Comparison of ENCODE assay signal across 24 cellular contexts in genomic region chr11:88683024-88683423, GRCh38.
"Had no signal": no experiment of that assay in that cellular context is flagged by ENCODE, and none has a peak within 500 bp of the region (broad histone marks: within the 10 kb centered on the region; RNA-seq: fewer than 3 reads in every experiment).

No MANE protein-coding gene starts in this region.

- H3K4me3 Mint-ChIP-seq: natural killer cell; neural crest cell; stimulated activated memory B cell treated with anti-CD40 and anti-IgM and Interleukin-4, amounts not matched to agents 10 μg/mL and 1 μg/mL and 100 μg/mL, for 72 hours; stimulated activated naive CD8-positive, alpha-beta T cell treated with anti-CD3 and anti-CD28 coated beads, Interleukin-15, Interleukin-2, amounts not matched to agents 100 ng/mL and 50 ng/mL, for 24 hours had no signal

- H3K79me2 ChIP-seq: parathyroid adenoma had no signal

- H3K4me1 ChIP-seq: heart right ventricle, parathyroid adenoma, prostate gland, right lobe of liver, spleen, tibial artery, upper lobe of left lung, uterus had no signal

- H3K9me3 ChIP-seq: prostate gland, right lobe of liver, upper lobe of left lung, uterus had no signal

- H3K9ac ChIP-seq: parathyroid adenoma had no signal

- H2AFZ ChIP-seq: parathyroid adenoma had no signal

- H3K27ac ChIP-seq: dorsolateral prefrontal cortex, heart right ventricle, parathyroid adenoma, prostate gland, right lobe of liver, spleen, tibial artery, upper lobe of left lung, uterus had no signal

- H3K27me3 Mint-ChIP-seq: stimulated activated memory B cell treated with anti-CD40 and anti-IgM and Interleukin-4, amounts not matched to agents 10 μg/mL and 1 μg/mL and 100 μg/mL, for 72 hours; stimulated activated naive CD8-positive, alpha-beta T cell treated with anti-CD3 and anti-CD28 coated beads, Interleukin-15, Interleukin-2, amounts not matched to agents 100 ng/mL and 50 ng/mL, for 24 hours had no signal

- H3K27ac Mint-ChIP-seq: natural killer cell; stimulated activated memory B cell treated with anti-CD40 and anti-IgM and Interleukin-4, amounts not matched to agents 10 μg/mL and 1 μg/mL and 100 μg/mL, for 72 hours; stimulated activated naive CD8-positive, alpha-beta T cell treated with anti-CD3 and anti-CD28 coated beads, Interleukin-15, Interleukin-2, amounts not matched to agents 100 ng/mL and 50 ng/mL, for 24 hours had no signal

- H3K36me3 Mint-ChIP-seq: natural killer cell; stimulated activated memory B cell treated with anti-CD40 and anti-IgM and Interleukin-4, amounts not matched to agents 10 μg/mL and 1 μg/mL and 100 μg/mL, for 72 hours had no signal

- H3K4me1 Mint-ChIP-seq: natural killer cell; neural crest cell; stimulated activated memory B cell treated with anti-CD40 and anti-IgM and Interleukin-4, amounts not matched to agents 10 μg/mL and 1 μg/mL and 100 μg/mL, for 72 hours had no signal

- DNase-seq: cortex of kidney; dorsolateral prefrontal cortex; effector CD8-positive, alpha-beta T cell; heart right ventricle; hypothalamus; islet precursor cell; mammary epithelial cell; natural killer cell; occipital lobe; right lobe of liver; spleen; stimulated activated CD4-positive, alpha-beta T cell treated with anti-CD3 and anti-CD28 coated beads, Interleukin-15, amount 100 ng/mL, for 24 hours; stimulated activated CD4-positive, alpha-beta T cell treated with anti-CD3 and anti-CD28 coated beads, Interleukin-1b, Interleukin-23, amount 100 ng/mL, for 48 hours; stimulated activated CD4-positive, alpha-beta T cell treated with anti-CD3 and anti-CD28 coated beads, Interleukin-4, amount 100 ng/mL, for 24 hours; tibial artery; upper lobe of left lung; uterus had no signal

- ATAC-seq: esophagus mucosa; heart right ventricle; left lobe of liver; natural killer cell; right lobe of liver; stimulated activated memory B cell treated with anti-CD40 and anti-IgM and Interleukin-4, amounts not matched to agents 10 μg/mL and 1 μg/mL and 100 μg/mL, for 72 hours had no signal

- H3K36me3 ChIP-seq: heart right ventricle, prostate gland, right lobe of liver, spleen, tibial artery, upper lobe of left lung, uterus had no signal

- H3K9me3 Mint-ChIP-seq: neural crest cell had no signal

- H3K27me3 ChIP-seq: dorsolateral prefrontal cortex, heart right ventricle, right lobe of liver, spleen, tibial artery, upper lobe of left lung, uterus had no signal

- H3K4me3 ChIP-seq: dorsolateral prefrontal cortex, heart right ventricle, prostate gland, right lobe of liver, spleen, tibial artery, upper lobe of left lung, uterus had no signal
